In the genomic region with DNA sequence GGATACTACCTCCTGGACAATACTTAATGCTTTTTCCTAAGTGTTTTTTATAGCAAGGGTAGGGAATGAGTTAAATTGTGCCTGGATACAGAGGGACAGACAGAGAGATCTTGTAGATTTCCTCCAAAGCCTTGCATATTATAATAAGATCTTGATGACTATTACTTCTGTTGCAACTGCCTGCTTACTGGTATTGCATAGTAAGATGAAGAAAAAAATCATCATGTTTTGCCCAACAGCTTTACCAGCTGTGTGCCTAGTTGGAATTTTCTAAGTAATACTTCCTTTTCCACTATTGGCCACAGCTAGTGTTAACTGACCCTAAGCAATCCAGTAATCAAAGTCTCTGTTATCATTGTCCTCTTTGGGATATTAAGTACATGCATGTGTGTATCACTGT, we compare ENCODE assay signal across 1 cellular context.
TF ChIP-seq lines count a peak whose summit lies in the region.

No MANE protein-coding gene starts in this region.

TF ChIP-seq in SK-N-SH, 30 proteins besides CTCF, POLR2A, EP300 and RAD21 (continued from another document):
- TF ChIP-seq MEF2A (IDR thresholded peaks at IDR 0.05; ENCODE audit: borderline replicate concordance, low read depth) (no peak), FOXJ3 (CRISPR knock-in tag; IDR thresholded peaks at IDR 0.05) (no peak), GABPA (IDR thresholded peaks at IDR 0.05; ENCODE audit: low read depth) (no peak)
TF ChIP-seq in SK-N-SH: peak in this region for 0.
